Comparison of ENCODE assay signal across 16 cellular contexts in the genomic region with DNA sequence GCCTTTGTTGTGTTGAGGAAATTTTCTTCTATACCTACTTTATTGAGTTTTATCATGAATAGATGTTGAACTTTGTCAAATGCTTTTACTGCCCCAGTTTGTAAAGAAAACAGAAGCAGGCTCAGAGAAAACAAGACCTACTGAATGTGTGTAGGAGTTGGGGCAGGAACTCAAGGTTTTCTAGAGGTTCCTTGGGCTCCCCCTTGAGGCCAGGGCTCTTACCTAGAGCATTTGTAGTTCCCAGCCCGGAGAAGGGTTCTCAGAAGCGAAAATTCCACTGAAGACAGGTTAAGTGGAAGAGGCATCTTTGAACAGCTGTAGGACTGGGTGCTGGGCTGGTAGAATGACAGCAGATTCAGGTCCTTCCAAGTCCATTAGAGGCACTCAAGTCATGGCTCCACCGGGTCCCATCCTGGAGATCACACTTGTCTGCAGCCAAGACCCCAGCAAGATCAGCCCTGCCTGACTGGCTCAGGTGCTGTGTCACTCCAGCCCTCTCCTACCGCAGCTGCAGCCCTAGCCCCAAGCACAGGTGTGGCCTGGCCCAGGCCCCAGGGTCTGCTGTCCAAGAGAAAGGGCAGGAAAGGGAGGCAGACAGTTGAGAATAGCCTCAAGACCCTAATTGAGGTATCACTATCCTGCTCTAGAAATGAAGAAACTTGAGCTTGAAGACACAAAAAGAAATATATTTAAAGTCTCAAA.
DNase-seq lines count a peak whose midpoint lies in the region; ATAC-seq and TF ChIP-seq lines count a peak whose summit lies in the region.
"Had no signal": no experiment of that assay in that cellular context is flagged by ENCODE, and none has a peak within 500 bp of the region (broad histone marks: within the 10 kb centered on the region; RNA-seq: fewer than 3 reads in every experiment).

No MANE protein-coding gene starts in this region.

- H3K4me2 ChIP-seq in BLaER1 (peak overlapping the region; percentile 47), OCI-LY3 (ENCODE audit: low read length) (no peak overlapping the region)

- H3K4me3 Mint-ChIP-seq in endothelial cell (ENCODE audit: unreplicated experiment): no peak overlapping the region
- H3K4me3 Mint-ChIP-seq in stimulated activated naive B cell treated with anti-CD40 and anti-IgM and Interleukin-4, amounts not matched to agents 10 μg/mL and 1 μg/mL and 100 μg/mL, for 72 hours: no peak overlapping the region
- H3K4me3 Mint-ChIP-seq: activated T-helper 17 cell treated with anti-CD3 and anti-CD28 coated beads, Interleukin-2, amount 50 U/mL, for 72 hours; CD8-positive, alpha-beta T cell had no signal

- H4K20me1 ChIP-seq in BLaER1 (no peaks in the 10 kb centered on the region), OCI-LY3 (ENCODE audit: insufficient read depth, low read length) (no peaks in the 10 kb centered on the region)

- no peaks in the 10 kb centered on the region for H3K27me3 Mint-ChIP-seq in endothelial cell (ENCODE audit: unreplicated experiment)
- no peaks in the 10 kb centered on the region for H3K27me3 Mint-ChIP-seq in stimulated activated naive B cell treated with anti-CD40 and anti-IgM and Interleukin-4, amounts not matched to agents 10 μg/mL and 1 μg/mL and 100 μg/mL, for 72 hours
- H3K27me3 Mint-ChIP-seq: activated T-helper 17 cell treated with anti-CD3 and anti-CD28 coated beads, Interleukin-2, amount 50 U/mL, for 72 hours had no signal

- H3K9ac ChIP-seq in BLaER1: no peak overlapping the region
- no peak overlapping the region for H3K9ac ChIP-seq in OCI-LY3 (ENCODE audit: low read length)

- H3K9me3 Mint-ChIP-seq in endothelial cell (ENCODE audit: unreplicated experiment): no peaks in the 10 kb centered on the region
- peaks cover 2 to 3% of the 10 kb centered on the region in 2 donors for H3K9me3 Mint-ChIP-seq in stimulated activated naive B cell treated with anti-CD40 and anti-IgM and Interleukin-4, amounts not matched to agents 10 μg/mL and 1 μg/mL and 100 μg/mL, for 72 hours
- peaks cover 3 to 4% of the 10 kb centered on the region in 2 donors for H3K9me3 Mint-ChIP-seq in activated naive CD4-positive, alpha-beta T cell treated with anti-CD3 and anti-CD28 coated beads, Interleukin-2, amount 50 U/mL, for 72 hours
- H3K9me3 Mint-ChIP-seq: CD8-positive, alpha-beta T cell had no signal

- H3K27ac ChIP-seq in BLaER1 (no peak overlapping the region), OCI-LY3 (ENCODE audit: low read length) (no peak overlapping the region)
- H3K27ac ChIP-seq: neutrophil, RWPE1 had no signal

- no peaks in the 10 kb centered on the region for H3K36me3 Mint-ChIP-seq in endothelial cell (ENCODE audit: low read depth, unreplicated experiment)
- no peaks in the 10 kb centered on the region for H3K36me3 Mint-ChIP-seq in stimulated activated naive B cell treated with anti-CD40 and anti-IgM and Interleukin-4, amounts not matched to agents 10 μg/mL and 1 μg/mL and 100 μg/mL, for 72 hours
- no peaks in the 10 kb centered on the region for H3K36me3 Mint-ChIP-seq in activated naive CD4-positive, alpha-beta T cell treated with anti-CD3 and anti-CD28 coated beads, Interleukin-2, amount 50 U/mL, for 72 hours
- H3K36me3 Mint-ChIP-seq: CD8-positive, alpha-beta T cell had no signal

- DNase-seq in H7: peak; percentile 50
- peak; percentile 11 for DNase-seq in endothelial cell (ENCODE audit: low spot score)
- DNase-seq in stimulated activated naive B cell treated with anti-CD40 and anti-IgM and Interleukin-4, amounts not matched to agents 10 μg/mL and 1 μg/mL and 100 μg/mL, for 72 hours: no peak
- no peak for DNase-seq in activated naive CD4-positive, alpha-beta T cell treated with anti-CD3 and anti-CD28 coated beads, Interleukin-2, amount 50 U/mL, for 72 hours (ENCODE audit: low spot score in 2 of 2)
- DNase-seq: activated CD4-positive, CD25-positive, alpha-beta regulatory T cell treated with anti-CD3 and anti-CD28 coated beads, Interleukin-2, amount 50 U/mL, for 72 hours; caudate nucleus; CD8-positive, alpha-beta T cell; kidney glomerular epithelial cell; stimulated activated CD4-positive, alpha-beta T cell treated with anti-CD3 and anti-CD28 coated beads, Interleukin-15, amount 100 ng/mL, for 24 hours had no signal

- no peaks in the 10 kb centered on the region for H3K79me2 ChIP-seq in OCI-LY3 (ENCODE audit: low read length)

- H3K27ac Mint-ChIP-seq in endothelial cell (ENCODE audit: unreplicated experiment): no peak overlapping the region
- no peak overlapping the region for H3K27ac Mint-ChIP-seq in stimulated activated naive B cell treated with anti-CD40 and anti-IgM and Interleukin-4, amounts not matched to agents 10 μg/mL and 1 μg/mL and 100 μg/mL, for 72 hours
- H3K27ac Mint-ChIP-seq in activated naive CD4-positive, alpha-beta T cell treated with anti-CD3 and anti-CD28 coated beads, Interleukin-2, amount 50 U/mL, for 72 hours: no peak overlapping the region
- H3K27ac Mint-ChIP-seq: activated T-helper 17 cell treated with anti-CD3 and anti-CD28 coated beads, Interleukin-2, amount 50 U/mL, for 72 hours; CD8-positive, alpha-beta T cell had no signal

- H3K4me3 ChIP-seq in BLaER1: no peak overlapping the region
- no peak overlapping the region for H3K4me3 ChIP-seq in H7 (ENCODE audit: insufficient read depth, low read depth, low read length)
- H3K4me3 ChIP-seq in OCI-LY3 (ENCODE audit: low read length): no peak overlapping the region

- no peaks in the 10 kb centered on the region for H3K36me3 ChIP-seq in BLaER1
- H3K36me3 ChIP-seq in H7 (replicated peaks; ENCODE audit: control insufficient read depth, insufficient read depth, low read length): no peaks in the 10 kb centered on the region
- H3K36me3 ChIP-seq in OCI-LY3 (replicated peaks; ENCODE audit: low read depth, low read length): no peaks in the 10 kb centered on the region
- H3K36me3 ChIP-seq: neutrophil had no signal

- no peak overlapping the region for H2AFZ ChIP-seq in OCI-LY3 (ENCODE audit: low read depth, low read length)

- no peak for ATAC-seq in GM18498 (IDR thresholded peaks at IDR 0.05; ENCODE audit: unreplicated experiment)
- no peak for ATAC-seq in HG03342 (IDR thresholded peaks at IDR 0.05; ENCODE audit: unreplicated experiment)
- ATAC-seq in stimulated activated naive B cell treated with anti-CD40 and anti-IgM and Interleukin-4, amounts not matched to agents 10 μg/mL and 1 μg/mL and 100 μg/mL, for 72 hours (replicated peaks): no peak
- no peak for ATAC-seq in activated naive CD4-positive, alpha-beta T cell treated with anti-CD3 and anti-CD28 coated beads, Interleukin-2, amount 50 U/mL, for 72 hours
- ATAC-seq: activated T-helper 17 cell treated with anti-CD3 and anti-CD28 coated beads, Interleukin-2, amount 50 U/mL, for 72 hours; CD8-positive, alpha-beta T cell had no signal

- no peaks in the 10 kb centered on the region for H3K9me3 ChIP-seq in BLaER1
- H3K9me3 ChIP-seq in OCI-LY3 (ENCODE audit: insufficient read depth, low read length): no peaks in the 10 kb centered on the region
- H3K9me3 ChIP-seq: neutrophil had no signal

- peaks cover 12% of the 10 kb centered on the region for H3K4me1 ChIP-seq in BLaER1
- no peaks in the 10 kb centered on the region for H3K4me1 ChIP-seq in OCI-LY3 (ENCODE audit: low read length)

- peak; percentile 52 for TF ChIP-seq CTCF in OCI-LY3 (IDR thresholded peaks at IDR 0.05; ENCODE audit: low read depth, low read length)
- no peak for TF ChIP-seq CTCF in endothelial cell (IDR thresholded peaks at IDR 0.05; ENCODE audit: unreplicated experiment)

- no peaks in the 10 kb centered on the region for H3K27me3 ChIP-seq in BLaER1
- no peaks in the 10 kb centered on the region for H3K27me3 ChIP-seq in H7 (ENCODE audit: control insufficient read depth, insufficient read depth, low read length)
- H3K27me3 ChIP-seq in OCI-LY3 (ENCODE audit: low read depth, low read length): no peaks in the 10 kb centered on the region
- H3K27me3 ChIP-seq: neutrophil had no signal

- H3K4me1 Mint-ChIP-seq in endothelial cell (ENCODE audit: unreplicated experiment): no peaks in the 10 kb centered on the region
- H3K4me1 Mint-ChIP-seq in stimulated activated naive B cell treated with anti-CD40 and anti-IgM and Interleukin-4, amounts not matched to agents 10 μg/mL and 1 μg/mL and 100 μg/mL, for 72 hours: no peaks in the 10 kb centered on the region
- H3K4me1 Mint-ChIP-seq: activated T-helper 17 cell treated with anti-CD3 and anti-CD28 coated beads, Interleukin-2, amount 50 U/mL, for 72 hours had no signal

Comparison
In these comparisons a context has a peak if more than half of its experiments do, and no peak if none do; other contexts are left out.
1. DNase-seq: peak in H7 (single experiment) and endothelial cell (single experiment); none in stimulated activated naive B cell treated with anti-CD40 and anti-IgM and Interleukin-4, amounts not matched to agents 10 μg/mL and 1 μg/mL and 100 μg/mL, for 72 hours (single experiment) and activated naive CD4-positive, alpha-beta T cell treated with anti-CD3 and anti-CD28 coated beads, Interleukin-2, amount 50 U/mL, for 72 hours (0 of 2).